ENCODE assay signal across 35 cellular contexts in genomic region chr15:51161491-51162260, GRCh38.
DNase-seq lines count a peak whose midpoint lies in the region; ATAC-seq and TF ChIP-seq lines count a peak whose summit lies in the region.
"Had no signal": no experiment of that assay in that cellular context is flagged by ENCODE, and none has a peak within 500 bp of the region (broad histone marks: within the 10 kb centered on the region; RNA-seq: fewer than 3 reads in every experiment).

No MANE protein-coding gene starts in this region.

- H3K36me3 Mint-ChIP-seq in T-helper 17 cell (ENCODE audit: low read depth), result no peaks in the 10 kb centered on the region
- H3K36me3 Mint-ChIP-seq: activated naive CD4-positive, alpha-beta T cell treated with anti-CD3 and anti-CD28 coated beads, Interleukin-2, amount 50 U/mL, for 72 hours; CD14-positive monocyte; natural killer cell treated with Interleukin-12 subunit alpha and Interleukin-12 subunit beta and Interleukin-15 and Interleukin-18, amount 100 ng/mL, for 72 hours; type B pancreatic cell had no signal

- 93 to 98% methylated on average over 3 of the region's 3 CpGs for WGBS in GM23248 (ENCODE audit: low coverage in 1 of 2, low lambda C conversion rate in 2 of 2, missing lambda C conversion rate in 2 of 2), 2 experiments
- WGBS in esophagus muscularis mucosa, result 97% methylated on average over 3 of the region's 3 CpGs
- 95 to 100% methylated on average over 3 of the region's 3 CpGs for WGBS in testis, 2 donors

- H3K27ac ChIP-seq in GM23248 (no peak overlapping the region), esophagus muscularis mucosa (replicated peaks in 1 of 4) (no peak overlapping the region), substantia nigra (ENCODE audit: low read depth, low read length, poor library complexity, severe bottlenecking) (peak overlapping the region; percentile 91), testis (no peak overlapping the region), upper lobe of right lung (no peak overlapping the region)
- H3K27ac ChIP-seq: gastrocnemius medialis, lower lobe of right lung, Peyer's patch, WERI-Rb-1 had no signal

- DNase-seq in GM23248 (peak; percentile 18), T-helper 17 cell (no peak), esophagus muscularis mucosa (ENCODE audit: extremely low spot score) (peak; percentile 77), substantia nigra (lab: John Stamatoyannopoulos, UW) (no peak), SK-N-DZ (ENCODE audit: low spot score) (no peak), NCI-H146 treated with DMSO at 0.1 percent for 48 hours (lab: John Stamatoyannopoulos, UW; ENCODE audit: unreplicated experiment) (no peak), testis (no peak), upper lobe of right lung (no peak)
- DNase-seq: activated CD4-positive, alpha-beta T cell treated with anti-CD3 and anti-CD28 coated beads for 4 hours; activated CD8-positive, alpha-beta T cell treated with anti-CD3 and anti-CD28 coated beads, Interleukin-2, amount 10 ng/mL, durations not matched to agents 7 days and 5 days; anterior cingulate cortex; central memory CD4-positive, alpha-beta T cell; DMS79; gastrocnemius medialis; KBM-7; kidney glomerular epithelial cell; lower lobe of right lung; MM.1S; NCI-H1417; NCI-H2029 treated with DMSO at 0.1 percent for 48 hours; NCI-H2227 treated with DMSO at 0.1 percent for 48 hours; NCI-H526 treated with DMSO at 0.1 percent for 48 hours; occipital lobe; Peyer's patch; SIG-M5; stimulated activated CD4-positive, alpha-beta T cell treated with anti-CD3 and anti-CD28 coated beads, Interleukin-15, amount 100 ng/mL, for 24 hours; stimulated activated CD4-positive, alpha-beta T cell treated with anti-CD3 and anti-CD28 coated beads, Interleukin-4, amount 100 ng/mL, for 4 hours; T1000; WERI-Rb-1 had no signal

- in situ Hi-C loops in GM23248 (cut with MboI), result loop anchor here (10.0 kb wide), 1 partner anchor 223 kb away; no protein-coding TSS in a partner anchor

- no peak overlapping the region for H3K4me2 ChIP-seq in GM23248 (ENCODE audit: unreplicated experiment)
- H3K4me2 ChIP-seq: GM23338 had no signal

- H3K27me3 ChIP-seq in GM23248 (replicated peaks; ENCODE audit: insufficient read depth) (no peaks in the 10 kb centered on the region), esophagus muscularis mucosa (no peaks in the 10 kb centered on the region), testis (no peaks in the 10 kb centered on the region), upper lobe of right lung (no peaks in the 10 kb centered on the region)
- H3K27me3 ChIP-seq: gastrocnemius medialis, Peyer's patch had no signal

- no peaks in the 10 kb centered on the region for H3K9me2 ChIP-seq in GM23248 (ENCODE audit: insufficient read depth)

- no peak overlapping the region for H2AFZ ChIP-seq in GM23248
- H2AFZ ChIP-seq: GM23338 had no signal

- H3K4me1 ChIP-seq in GM23248 (ENCODE audit: insufficient read depth) (0 out of 2 replicates have a peak, but pooled peaks cover 4% of the 10 kb centered on the region), esophagus muscularis mucosa (peaks cover 4 to 14% (median 10%) of the 10 kb centered on the region in 4 donors), testis (no peaks in the 10 kb centered on the region), upper lobe of right lung (peaks cover 8% of the 10 kb centered on the region)
- H3K4me1 ChIP-seq: Peyer's patch had no signal

- H3K4me3 ChIP-seq in GM23248, result no peak overlapping the region
- H3K4me3 ChIP-seq in esophagus muscularis mucosa, result no peak overlapping the region
- H3K4me3 ChIP-seq in testis, result no peak overlapping the region
- H3K4me3 ChIP-seq in upper lobe of right lung, result no peak overlapping the region
- H3K4me3 ChIP-seq: gastrocnemius medialis, GM23338, lower lobe of right lung, Peyer's patch had no signal

- peaks cover 47% of the 10 kb centered on the region for H3K27me3 Mint-ChIP-seq in T-helper 17 cell

- TF ChIP-seq EP300 in esophagus muscularis mucosa (IDR thresholded peaks at IDR 0.05), result no peak

- peaks cover 5% of the 10 kb centered on the region for H3K4me1 Mint-ChIP-seq in T-helper 17 cell
- H3K4me1 Mint-ChIP-seq: activated T-helper 17 cell treated with anti-CD3 and anti-CD28 coated beads, Interleukin-2, amount 50 U/mL, for 72 hours had no signal

- intact Hi-C loops in esophagus muscularis mucosa (cut with DNase I) (loop anchor here (2.0 to 10.0 kb wide), 4 partner anchors 31 to 241 kb away; no protein-coding TSS in a partner anchor), testis (cut with DNase I; ENCODE audit: low total_unique reads) (no loop called here), upper lobe of right lung (cut with DNase I) (loop anchor here (10.0 kb wide), 1 partner anchor 223 kb away; no protein-coding TSS in a partner anchor)

- peak overlapping the region; percentile 19 for H3K27ac Mint-ChIP-seq in T-helper 17 cell
- H3K27ac Mint-ChIP-seq: activated CD8-positive, alpha-beta T cell treated with anti-CD3 and anti-CD28 coated beads, Interleukin-2, amount 10 ng/mL, durations not matched to agents 7 days and 5 days; activated naive CD4-positive, alpha-beta T cell treated with anti-CD3 and anti-CD28 coated beads, Interleukin-2, amount 50 U/mL, for 72 hours; activated T-helper 17 cell treated with anti-CD3 and anti-CD28 coated beads, Interleukin-2, amount 50 U/mL, for 72 hours; GM23338; natural killer cell treated with Interleukin-12 subunit alpha and Interleukin-12 subunit beta and Interleukin-15 and Interleukin-18, amount 100 ng/mL, for 72 hours; type B pancreatic cell had no signal

- no peak for TF ChIP-seq CTCF in esophagus muscularis mucosa (IDR thresholded peaks at IDR 0.05)
- no peak for TF ChIP-seq CTCF in testis (IDR thresholded peaks at IDR 0.05)
- TF ChIP-seq CTCF in upper lobe of right lung (IDR thresholded peaks at IDR 0.05), result no peak

- H3K36me3 ChIP-seq in GM23248 (ENCODE audit: low read depth) (no peaks in the 10 kb centered on the region), esophagus muscularis mucosa (no peaks in the 10 kb centered on the region), testis (ENCODE audit: low read depth, missing control alignments) (no peaks in the 10 kb centered on the region), upper lobe of right lung (no peaks in the 10 kb centered on the region)
- H3K36me3 ChIP-seq: gastrocnemius medialis, lower lobe of right lung, Peyer's patch, WERI-Rb-1 had no signal

- H3F3A ChIP-seq in GM23248 (ENCODE audit: insufficient read depth), result no peaks in the 10 kb centered on the region

- ATAC-seq in T-helper 17 cell (no peak), upper lobe of right lung (no peak)
- ATAC-seq: activated T-helper 17 cell treated with anti-CD3 and anti-CD28 coated beads, Interleukin-2, amount 50 U/mL, for 72 hours; lower lobe of right lung; natural killer cell treated with Interleukin-12 subunit alpha and Interleukin-12 subunit beta and Interleukin-15 and Interleukin-18, amount 100 ng/mL, for 72 hours had no signal

- H4K20me1 ChIP-seq in GM23248 (ENCODE audit: insufficient read depth), result no peaks in the 10 kb centered on the region

- no peak for TF ChIP-seq POLR2A in esophagus muscularis mucosa (IDR thresholded peaks at IDR 0.05; ENCODE audit: low read depth)
- no peak for TF ChIP-seq POLR2A in testis (IDR thresholded peaks at IDR 0.05)

- no peak overlapping the region for H3K9ac ChIP-seq in GM23248

- H3K4me3 Mint-ChIP-seq in T-helper 17 cell, result no peak overlapping the region
- H3K4me3 Mint-ChIP-seq: activated CD8-positive, alpha-beta T cell treated with anti-CD3 and anti-CD28 coated beads, Interleukin-2, amount 10 ng/mL, durations not matched to agents 7 days and 5 days; activated T-helper 17 cell treated with anti-CD3 and anti-CD28 coated beads, Interleukin-2, amount 50 U/mL, for 72 hours; CD14-positive monocyte; GM23338; natural killer cell treated with Interleukin-12 subunit alpha and Interleukin-12 subunit beta and Interleukin-15 and Interleukin-18, amount 100 ng/mL, for 72 hours; type B pancreatic cell had no signal

- H3K9me3 ChIP-seq in GM23248 (ENCODE audit: low read depth) (no peaks in the 10 kb centered on the region), T-helper 17 cell (ENCODE audit: control insufficient read depth, low read length, poor library complexity, severe bottlenecking) (no peaks in the 10 kb centered on the region), esophagus muscularis mucosa (no peaks in the 10 kb centered on the region), testis (no peaks in the 10 kb centered on the region), upper lobe of right lung (no peaks in the 10 kb centered on the region)
- H3K9me3 ChIP-seq: gastrocnemius medialis, lower lobe of right lung, Peyer's patch had no signal

- no peaks in the 10 kb centered on the region for H3K79me2 ChIP-seq in GM23248 (ENCODE audit: insufficient read depth)

Comparison
In these comparisons a context has a peak if more than half of its experiments do, and no peak if none do; other contexts are left out.
1. DNase-seq: peak in GM23248 (single experiment) and esophagus muscularis mucosa (single experiment); none in T-helper 17 cell (0 of 3), substantia nigra (0 of 49), SK-N-DZ (single experiment), NCI-H146 treated with DMSO at 0.1 percent for 48 hours (single experiment), testis (single experiment) and upper lobe of right lung (single experiment).